In the genomic region with DNA sequence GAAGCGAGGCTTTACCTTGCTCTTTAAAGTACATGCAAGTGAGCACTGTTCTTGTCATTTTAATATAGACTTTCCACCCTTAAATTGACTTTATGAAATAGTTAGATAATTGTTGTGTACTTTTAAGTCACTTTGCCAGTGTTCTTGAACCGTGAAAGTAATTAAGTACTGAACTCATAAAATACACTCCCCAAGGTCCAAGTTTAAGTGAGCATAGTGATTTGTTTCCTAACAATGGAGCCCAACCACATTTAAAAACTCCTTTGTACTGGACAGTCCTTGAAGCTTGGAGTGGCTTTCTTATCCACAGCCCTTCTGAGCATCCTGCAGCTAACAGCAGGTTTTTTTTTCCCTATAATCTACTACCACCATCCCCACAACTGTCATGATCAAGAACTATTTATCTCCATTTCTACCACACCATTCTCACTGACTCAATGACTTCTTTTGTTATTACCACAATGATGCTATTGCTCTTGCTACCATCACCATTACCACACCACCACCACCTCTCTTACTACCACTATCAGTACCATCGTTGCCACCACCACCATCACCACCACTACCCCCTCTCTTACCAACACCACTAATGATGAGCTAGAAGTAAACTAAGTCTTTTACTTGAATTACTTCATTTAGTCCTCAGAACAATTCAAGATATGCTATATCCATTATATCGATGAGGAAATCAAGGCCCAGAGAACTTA, we compare ENCODE assay signal across 24 cellular contexts.
DNase-seq lines count a peak whose midpoint lies in the region; ATAC-seq and TF ChIP-seq lines count a peak whose summit lies in the region.
"Had no signal": no experiment of that assay in that cellular context is flagged by ENCODE, and none has a peak within 500 bp of the region (broad histone marks: within the 10 kb centered on the region; RNA-seq: fewer than 3 reads in every experiment).

No MANE protein-coding gene starts in this region.

- no peak overlapping the region for H2BK15ac ChIP-seq in mesenchymal stem cell (ENCODE audit: low read depth, poor library complexity, severe bottlenecking)

- peak overlapping the region in 1 of 2 experiments; percentile 55 for H3K14ac ChIP-seq in mesenchymal stem cell (ENCODE audit: low read length in 2 of 2)

- peaks cover 6% of the 10 kb centered on the region for H3K79me1 ChIP-seq in mesenchymal stem cell (replicated peaks; ENCODE audit: low read length, poor library complexity, severe bottlenecking)

- H2AK5ac ChIP-seq in mesenchymal stem cell (ENCODE audit: low read length, severe bottlenecking) = no peak overlapping the region

- no peak overlapping the region for H3K18ac ChIP-seq in mesenchymal stem cell (ENCODE audit: low read depth in 1 of 2, low read length in 2 of 2)

- H3K27me3 Mint-ChIP-seq in chondrocyte (ENCODE audit: low read depth) = no peaks in the 10 kb centered on the region
- H3K27me3 Mint-ChIP-seq: activated B cell treated with CpG ODN at 0.5 μM for 24 hours; activated naive CD8-positive, alpha-beta T cell treated with anti-CD3 and anti-CD28 coated beads, Interleukin-2, amount 50 U/mL, for 24 hours; CD4-positive, alpha-beta memory T cell had no signal

- no peak overlapping the region for H2BK120ac ChIP-seq in mesenchymal stem cell (ENCODE audit: low read depth, low read length)

- H4K8ac ChIP-seq in mesenchymal stem cell (ENCODE audit: low read length) = no peak overlapping the region

- no peak overlapping the region for H4K91ac ChIP-seq in mesenchymal stem cell (ENCODE audit: low read length)

- no peak overlapping the region for H2AFZ ChIP-seq in mesenchymal stem cell (ENCODE audit: low read depth, low read length)
- H2AFZ ChIP-seq: neural progenitor cell had no signal

- H3K27me3 ChIP-seq in mesenchymal stem cell (ENCODE audit: control insufficient read depth in 1 of 2, insufficient read depth in 1 of 2, low read length in 2 of 2) = no peaks in the 10 kb centered on the region
- H3K27me3 ChIP-seq: dorsolateral prefrontal cortex, gastroesophageal sphincter, neural progenitor cell, testis, vagina had no signal

- H3K4ac ChIP-seq in mesenchymal stem cell (ENCODE audit: low read depth in 1 of 2, low read length in 2 of 2) = no peak overlapping the region

- no peaks in the 10 kb centered on the region for H3K4me1 Mint-ChIP-seq in chondrocyte (ENCODE audit: low read depth)
- H3K4me1 Mint-ChIP-seq: activated B cell treated with CpG ODN at 0.5 μM for 24 hours; activated naive CD8-positive, alpha-beta T cell treated with anti-CD3 and anti-CD28 coated beads, Interleukin-2, amount 50 U/mL, for 24 hours; CD4-positive, alpha-beta memory T cell; neural progenitor cell had no signal

- H3K36me3 Mint-ChIP-seq in chondrocyte (ENCODE audit: low read depth) = no peaks in the 10 kb centered on the region
- H3K36me3 Mint-ChIP-seq: CD4-positive, alpha-beta memory T cell had no signal

- no peak for ATAC-seq in left lobe of liver
- ATAC-seq: activated naive CD8-positive, alpha-beta T cell treated with anti-CD3 and anti-CD28 coated beads, Interleukin-2, amount 50 U/mL, for 24 hours; gastroesophageal sphincter; lower lobe of right lung had no signal

- 50% methylated on average over 2 of the region's 4 CpGs for WGBS in mesenchymal stem cell

- no peak overlapping the region for H2BK12ac ChIP-seq in mesenchymal stem cell (ENCODE audit: low read length in 2 of 2)

- H3K36me3 ChIP-seq in mesenchymal stem cell (ENCODE audit: control insufficient read depth in 1 of 2, insufficient read depth in 2 of 2, low read depth in 1 of 2, low read length in 2 of 2) = no peaks in the 10 kb centered on the region
- H3K36me3 ChIP-seq: gastroesophageal sphincter, lower lobe of right lung, neural progenitor cell, vagina had no signal

- H3K9ac ChIP-seq in mesenchymal stem cell (ENCODE audit: low read length) = no peak overlapping the region
- H3K9ac ChIP-seq: KMS-11, neural progenitor cell had no signal

- H3K27ac Mint-ChIP-seq in chondrocyte (ENCODE audit: unreplicated experiment) = no peak overlapping the region
- H3K27ac Mint-ChIP-seq: activated B cell treated with CpG ODN at 0.5 μM for 24 hours; activated naive CD8-positive, alpha-beta T cell treated with anti-CD3 and anti-CD28 coated beads, Interleukin-2, amount 50 U/mL, for 24 hours; CD4-positive, alpha-beta memory T cell; neural progenitor cell had no signal

- H3K4me2 ChIP-seq in mesenchymal stem cell (ENCODE audit: low read length, poor library complexity, severe bottlenecking) = no peak overlapping the region
- H3K4me2 ChIP-seq: KMS-11, neural progenitor cell had no signal

- TF ChIP-seq CTCF in astrocyte of the cerebellum (IDR thresholded peaks at IDR 0.05; ENCODE audit: low read depth, low read length, missing control alignments) (no peak), chondrocyte (IDR thresholded peaks at IDR 0.05) (no peak)

- in situ Hi-C loops in astrocyte of the cerebellum (cut with HindIII; ENCODE audit: low sequenced_read_pairs) = no loop called here

- H3K4me3 Mint-ChIP-seq in chondrocyte (ENCODE audit: unreplicated experiment) = no peak overlapping the region
- H3K4me3 Mint-ChIP-seq: activated B cell treated with CpG ODN at 0.5 μM for 24 hours; activated naive CD8-positive, alpha-beta T cell treated with anti-CD3 and anti-CD28 coated beads, Interleukin-2, amount 50 U/mL, for 24 hours; CD4-positive, alpha-beta memory T cell; neural progenitor cell had no signal

- DNase-seq in GM04503 (ENCODE audit: low read depth) = peak; percentile 12
- DNase-seq in NCI-H187 treated with DMSO at 0.1 percent for 48 hours (lab: John Stamatoyannopoulos, UW) = peak; percentile 31
- peak; percentile 6 for DNase-seq in astrocyte of the cerebellum (ENCODE audit: low read depth)
- DNase-seq in mesenchymal stem cell = peak; percentile 46
- DNase-seq in medulla oblongata (ENCODE audit: extremely low spot score) = no peak
- DNase-seq in left lobe of liver (ENCODE audit: low spot score) = no peak
- no peak for DNase-seq in chondrocyte (ENCODE audit: low spot score)
- DNase-seq: activated B cell treated with CpG ODN at 0.5 μM for 24 hours; activated CD8-positive, alpha-beta memory T cell treated with anti-CD3 and anti-CD28 coated beads, Interleukin-2, amount 50 U/mL, for 48 hours; activated gamma-delta T cell; activated naive CD8-positive, alpha-beta T cell treated with anti-CD3 and anti-CD28 coated beads, Interleukin-2, amount 50 U/mL, for 24 hours; CD4-positive, alpha-beta memory T cell; DMS 273 treated with DMSO at 0.1 percent for 48 hours; dorsolateral prefrontal cortex; lower lobe of right lung; MV-4-11; NCI-H2029 treated with DMSO at 0.1 percent for 48 hours; NCI-H526; testis had no signal

- H3K27ac ChIP-seq in mesenchymal stem cell (ENCODE audit: low read length, poor library complexity, severe bottlenecking) = no peak overlapping the region
- H3K27ac ChIP-seq: dorsolateral prefrontal cortex, epithelial cell of prostate, gastroesophageal sphincter, KMS-11, lower lobe of right lung, neural progenitor cell, testis, vagina had no signal

- no peak overlapping the region for H2BK5ac ChIP-seq in mesenchymal stem cell (ENCODE audit: low read depth, low read length, poor library complexity, severe bottlenecking)

- no peak overlapping the region for H3K23ac ChIP-seq in mesenchymal stem cell (ENCODE audit: low read length in 2 of 2)

- no peaks in the 10 kb centered on the region for H3K9me3 ChIP-seq in mesenchymal stem cell (ENCODE audit: control insufficient read depth, low read length)
- H3K9me3 ChIP-seq: gastroesophageal sphincter, lower lobe of right lung, testis, vagina had no signal

- no peaks in the 10 kb centered on the region for H3K9me3 Mint-ChIP-seq in chondrocyte (ENCODE audit: low read depth)
- H3K9me3 Mint-ChIP-seq: activated B cell treated with CpG ODN at 0.5 μM for 24 hours; activated naive CD8-positive, alpha-beta T cell treated with anti-CD3 and anti-CD28 coated beads, Interleukin-2, amount 50 U/mL, for 24 hours; neural progenitor cell had no signal

- H3K4me3 ChIP-seq in astrocyte of the cerebellum (ENCODE audit: low read depth, low read length) (no peak overlapping the region), mesenchymal stem cell (ENCODE audit: insufficient read depth in 1 of 2, low read depth in 1 of 2, low read length in 2 of 2) (no peak overlapping the region)
- H3K4me3 ChIP-seq: dorsolateral prefrontal cortex, gastroesophageal sphincter, lower lobe of right lung, neural progenitor cell, testis, vagina had no signal

- H3K4me1 ChIP-seq in mesenchymal stem cell (ENCODE audit: control insufficient read depth, insufficient read depth, low read depth, low read length) = no peaks in the 10 kb centered on the region
- H3K4me1 ChIP-seq: gastroesophageal sphincter, lower lobe of right lung, neural progenitor cell, testis, vagina had no signal

Comparison
In these comparisons a context has a peak if more than half of its experiments do, and no peak if none do; other contexts are left out.
1. DNase-seq: peak in GM04503 (single experiment), NCI-H187 treated with DMSO at 0.1 percent for 48 hours (single experiment), astrocyte of the cerebellum (single experiment) and mesenchymal stem cell (single experiment); none in medulla oblongata (single experiment), left lobe of liver (single experiment) and chondrocyte (single experiment).